11 cellular contexts compared by ENCODE assay signal in genomic region chr7:148303295-148304013, GRCh38.
DNase-seq lines count a peak whose midpoint lies in the region; ATAC-seq, FAIRE-seq and TF ChIP-seq lines count a peak whose summit lies in the region.
"Had no signal": no experiment of that assay in that cellular context is flagged by ENCODE, and none has a peak within 500 bp of the region (broad histone marks: within the 10 kb centered on the region; RNA-seq: fewer than 3 reads in every experiment).

No MANE protein-coding gene starts in this region.

- CTCF ChIA-PET in SK-N-SH (lab: Yijun Ruan, JAX) = interaction anchor here (0.8 to 1.8 kb wide), 2 partner anchors 15 to 16 kb away, joined by 3 to 4 read pairs; no protein-coding TSS in a partner anchor

- TF ChIP-seq RAD21 in SK-N-SH (IDR thresholded peaks at IDR 0.05; ENCODE audit: low read length) = no peak

- H2AFZ ChIP-seq in SK-N-SH (ENCODE audit: low read depth) = 0 out of 2 replicates have a peak overlapping the region, but pooled peaks have one; percentile 2

- H3K4me3 ChIP-seq in SK-N-SH (ENCODE audit: low read depth in 2 of 2, low read length in 1 of 2) (no peak overlapping the region), heart left ventricle (peak overlapping the region in 1 of 12 donors; percentile 13), subcutaneous abdominal adipose tissue (ENCODE audit: low read depth in 1 of 5, low read length in 5 of 5) (peak overlapping the region in 4 of 5 donors; percentile 1 to 29 (median 26))
- H3K4me3 ChIP-seq: ascending aorta had no signal

- H3K4me2 ChIP-seq in SK-N-SH = no peak overlapping the region; the same call in 1 of the 2 replicates

- H3K27me3 ChIP-seq in SK-N-SH (ENCODE audit: insufficient read depth) = no peaks in the 10 kb centered on the region
- H3K27me3 ChIP-seq in heart left ventricle = no peaks in the 10 kb centered on the region
- no peaks in the 10 kb centered on the region for H3K27me3 ChIP-seq in subcutaneous abdominal adipose tissue (ENCODE audit: control insufficient read depth in 5 of 5, insufficient read depth in 4 of 5, low read length in 5 of 5)
- H3K27me3 ChIP-seq: ascending aorta, neutrophil had no signal

- intact Hi-C loops in heart left ventricle (cut with DNase I) = no loop called here

- no peak for TF ChIP-seq POLR2A in heart left ventricle (IDR thresholded peaks at IDR 0.05)

- DNase-seq in NCI-H1105 treated with DMSO at 0.1 percent for 48 hours (lab: John Stamatoyannopoulos, UW) (peak; percentile 12), NCI-H1105 (lab: John Stamatoyannopoulos, UW) (no peak), SK-N-SH (peak; percentile 35), heart left ventricle (peak; percentile 72 to 88 (median 79)), SKM-1 (lab: John Stamatoyannopoulos, UW; ENCODE audit: unreplicated experiment) (no peak), GM19239 (ENCODE audit: insufficient read length, low spot score) (no peak)

- POLR2A ChIA-PET in SK-N-SH (lab: Yijun Ruan, JAX) = no interaction called here

- H3K27ac ChIP-seq in SK-N-SH (ENCODE audit: low read depth in 2 of 2, low read length in 1 of 2) = peak overlapping the region; percentile 6 to 32; a peak in 2 of 4 replicates
- H3K27ac ChIP-seq in heart left ventricle = peak overlapping the region in 6 of 12 donors; percentile 8 to 43 (median 28)
- peak overlapping the region; percentile 73 for H3K27ac ChIP-seq in subcutaneous abdominal adipose tissue (ENCODE audit: low read depth, low read length)
- H3K27ac ChIP-seq: 22Rv1, ascending aorta, neutrophil had no signal

- 16% methylated on average over 11 of the region's 11 CpGs for WGBS in SK-N-SH (ENCODE audit: low lambda C conversion rate)
- WGBS in heart left ventricle, 4 donors = 37 to 45% (median 42%) methylated on average over 10 to 11 of the region's 11 CpGs

- TF ChIP-seq CTCF in SK-N-SH (IDR thresholded peaks at IDR 0.05) (no peak), heart left ventricle (IDR thresholded peaks at IDR 0.05) (no peak)

- H3K36me3 ChIP-seq in SK-N-SH (replicated peaks in 1 of 2; ENCODE audit: control insufficient read depth in 1 of 2, insufficient read depth in 2 of 2, low read length in 1 of 2) (no peaks in the 10 kb centered on the region), heart left ventricle (no peaks in the 10 kb centered on the region), subcutaneous abdominal adipose tissue (ENCODE audit: control insufficient read depth in 5 of 5, insufficient read depth in 5 of 5, low read length in 5 of 5) (no peaks in the 10 kb centered on the region)
- H3K36me3 ChIP-seq: ascending aorta, neutrophil had no signal

- no peak; a peak in 1 of 4 replicates for TF ChIP-seq EP300 in SK-N-SH (IDR thresholded peaks at IDR 0.05; ENCODE audit: borderline replicate concordance in 1 of 2, low read depth in 1 of 2, low read length in 1 of 2)

- H3K9ac ChIP-seq in SK-N-SH (no peak overlapping the region), subcutaneous abdominal adipose tissue (ENCODE audit: low read length in 5 of 5) (no peak overlapping the region)

- H3K4me1 ChIP-seq in SK-N-SH (ENCODE audit: control insufficient read depth in 1 of 2, insufficient read depth in 2 of 2, low read depth in 1 of 2, low read length in 1 of 2) (peaks cover 5 to 11% of the 10 kb centered on the region in 2 experiments; a peak in 2 of 4 replicates), heart left ventricle (peaks cover 0 to 24% (median 14%) of the 10 kb centered on the region in 12 donors), subcutaneous abdominal adipose tissue (ENCODE audit: control insufficient read depth in 5 of 5, insufficient read depth in 5 of 5, low read length in 5 of 5) (peaks cover 2 to 33% (median 22%) of the 10 kb centered on the region in 5 donors)

- H3F3A ChIP-seq in SK-N-SH (replicated peaks; ENCODE audit: insufficient read depth) = no peaks in the 10 kb centered on the region

- no peaks in the 10 kb centered on the region for H3K9me2 ChIP-seq in SK-N-SH

- FAIRE-seq in GM19239 (lab: Jason Lieb, UNC) = no peak

- no peaks in the 10 kb centered on the region for H3K9me3 ChIP-seq in SK-N-SH
- H3K9me3 ChIP-seq in heart left ventricle = no peaks in the 10 kb centered on the region
- H3K9me3 ChIP-seq in subcutaneous abdominal adipose tissue (ENCODE audit: control insufficient read depth in 5 of 5, low read length in 5 of 5) = no peaks in the 10 kb centered on the region
- H3K9me3 ChIP-seq: ascending aorta, neutrophil had no signal

- no peaks in the 10 kb centered on the region for H3K79me2 ChIP-seq in SK-N-SH (ENCODE audit: insufficient read depth)

- ATAC-seq in heart left ventricle (peak; percentile 67 to 93 (median 84)), HG03045 (IDR thresholded peaks at IDR 0.05; ENCODE audit: unreplicated experiment) (no peak)

- no peaks in the 10 kb centered on the region for H4K20me1 ChIP-seq in SK-N-SH (ENCODE audit: insufficient read depth)

TF ChIP-seq in SK-N-SH, 30 proteins besides CTCF, POLR2A, EP300 and RAD21 (continues in another document):
- TF ChIP-seq TCF12 (IDR thresholded peaks at IDR 0.05) (peak; percentile 38; the same call in 1 of the 2 replicates), REST (IDR thresholded peaks at IDR 0.05; ENCODE audit: low read depth, low read length) (no peak), YY1 (IDR thresholded peaks at IDR 0.05; ENCODE audit: low read depth) (no peak), NFIC (IDR thresholded peaks at IDR 0.05; ENCODE audit: borderline replicate concordance) (peak; percentile 76), ZBTB33 (IDR thresholded peaks at IDR 0.05; ENCODE audit: borderline replicate concordance, low read depth) (no peak), POLR2AphosphoS5 (IDR thresholded peaks at IDR 0.05; ENCODE audit: low read depth, low read length) (no peak), USF2 (IDR thresholded peaks at IDR 0.05; ENCODE audit: borderline replicate concordance, low read depth, low read length) (no peak), SIN3A (IDR thresholded peaks at IDR 0.05; ENCODE audit: borderline replicate concordance, low read depth, low read length) (no peak), EZH2phosphoT487 (IDR thresholded peaks at IDR 0.05; ENCODE audit: borderline replicate concordance, low read depth) (no peak), ELF1 (IDR thresholded peaks at IDR 0.05) (no peak), RFX5 (IDR thresholded peaks at IDR 0.05; ENCODE audit: low read length) (no peak), SMC3 (IDR thresholded peaks at IDR 0.05; ENCODE audit: low read depth, low read length) (no peak), GATA2 (CRISPR knock-in tag; IDR thresholded peaks at IDR 0.05) (no peak), PBX3 (IDR thresholded peaks at IDR 0.05) (no peak)

Comparison
In these comparisons a context has a peak if more than half of its experiments do, and no peak if none do; other contexts are left out.
1. DNase-seq: peak in NCI-H1105 treated with DMSO at 0.1 percent for 48 hours (single experiment), SK-N-SH (single experiment) and heart left ventricle (5 of 5); none in NCI-H1105 (single experiment), SKM-1 (single experiment) and GM19239 (single experiment).
2. H3K4me3 ChIP-seq: peak in subcutaneous abdominal adipose tissue (4 of 5); none in SK-N-SH (0 of 2).